Comparison of ENCODE assay signal across 25 cellular contexts in the genomic region with DNA sequence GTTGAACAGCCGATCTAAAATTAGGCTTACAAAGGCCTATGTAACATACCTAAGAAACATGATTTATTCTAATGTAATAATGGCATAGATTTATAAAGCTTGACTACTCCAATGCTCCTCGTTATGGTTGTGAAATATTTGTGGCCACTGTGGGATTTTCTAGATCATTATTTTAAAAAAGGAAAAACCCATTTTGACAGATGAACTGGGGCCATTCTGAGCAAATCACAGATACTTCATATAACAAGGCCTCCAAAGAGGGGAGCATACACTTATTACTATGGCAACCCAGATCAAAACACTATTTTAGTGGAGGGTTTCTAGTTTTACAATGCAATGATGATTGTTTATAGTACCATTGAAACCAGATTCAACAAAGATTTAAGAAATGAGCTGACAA.
"Had no signal": no experiment of that assay in that cellular context is flagged by ENCODE, and none has a peak within 500 bp of the region (broad histone marks: within the 10 kb centered on the region; RNA-seq: fewer than 3 reads in every experiment).

No MANE protein-coding gene starts in this region.

- DNase-seq: Karpas-422, KBM-7, MM.1S, MV-4-11, NCI-H1092, NCI-H1105, NCI-H1417 treated with DMSO at 0.1 percent for 48 hours, NCI-H1436 treated with DMSO at 0.1 percent for 48 hours, NCI-H1694 treated with DMSO at 0.1 percent for 48 hours, NCI-H187 treated with DMSO at 0.1 percent for 48 hours, NCI-H2029, NCI-H2081, NCI-H2171 treated with DMSO at 0.1 percent for 48 hours, NCI-H345, NCI-H446, NCI-H524 treated with DMSO at 0.1 percent for 48 hours, NCI-H526 treated with DMSO at 0.1 percent for 48 hours, NCI-H774, OCI-M1, PC-3, Peyer's patch, Right ventricle myocardium superior, RPMI8226, SHP77 treated with DMSO at 0.1 percent for 48 hours, T-cell had no signal
